In the genomic region with DNA sequence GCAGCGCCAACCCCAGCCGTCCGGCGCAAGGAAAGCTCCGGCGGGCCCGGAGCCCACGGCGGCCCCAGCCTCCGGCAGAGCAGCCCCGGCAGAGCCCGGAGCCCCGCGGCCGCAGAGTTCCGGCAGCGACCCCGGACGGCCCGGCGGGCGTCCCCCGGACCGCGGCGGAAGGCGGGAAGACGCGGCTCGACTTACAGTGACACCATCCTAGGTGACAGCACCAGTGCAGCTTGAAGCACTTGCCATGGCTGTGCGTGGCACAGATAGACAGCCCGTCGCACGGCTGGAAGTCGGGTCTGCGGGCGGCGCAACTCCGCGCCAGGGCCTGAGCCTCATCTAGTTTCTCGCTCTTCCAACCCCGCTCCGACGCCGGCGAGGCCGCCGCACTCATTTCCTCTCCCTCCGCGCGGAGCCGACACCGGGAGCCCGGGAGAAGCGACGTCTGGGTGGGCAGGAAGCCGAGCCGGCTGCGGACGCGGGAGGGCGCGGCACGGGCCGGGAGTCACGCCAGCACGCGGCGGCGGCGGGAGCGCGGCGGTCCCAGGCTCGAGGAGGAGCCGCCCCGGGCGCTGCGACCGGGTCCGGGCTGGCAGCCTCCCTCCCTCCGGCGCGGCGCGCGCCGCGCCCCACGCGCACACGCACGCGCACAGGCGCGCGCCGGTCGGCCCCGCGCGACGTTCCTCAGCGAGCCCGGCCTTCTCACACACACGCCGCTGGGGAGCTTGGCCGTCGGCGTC, we compare ENCODE assay signal across 1 cellular context.
TF ChIP-seq lines count a peak whose summit lies in the region.

A gene with protein sequence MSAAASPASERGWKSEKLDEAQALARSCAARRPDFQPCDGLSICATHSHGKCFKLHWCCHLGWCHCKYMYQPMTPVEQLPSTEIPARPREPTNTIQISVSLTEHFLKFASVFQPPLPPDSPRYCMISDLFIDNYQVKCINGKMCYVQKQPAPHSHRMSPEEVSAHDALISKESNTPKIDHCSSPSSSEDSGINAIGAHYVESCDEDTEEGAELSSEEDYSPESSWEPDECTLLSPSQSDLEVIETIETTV (minus strand): TSS at position 628 of the 737 bp plus-strand sequence. CDS start 237 bp downstream, at position 391.

TF ChIP-seq in WTC11, 78 proteins besides CTCF, POLR2A, EP300 and RAD21 (continued from another document):
- TF ChIP-seq, protein P1, sequence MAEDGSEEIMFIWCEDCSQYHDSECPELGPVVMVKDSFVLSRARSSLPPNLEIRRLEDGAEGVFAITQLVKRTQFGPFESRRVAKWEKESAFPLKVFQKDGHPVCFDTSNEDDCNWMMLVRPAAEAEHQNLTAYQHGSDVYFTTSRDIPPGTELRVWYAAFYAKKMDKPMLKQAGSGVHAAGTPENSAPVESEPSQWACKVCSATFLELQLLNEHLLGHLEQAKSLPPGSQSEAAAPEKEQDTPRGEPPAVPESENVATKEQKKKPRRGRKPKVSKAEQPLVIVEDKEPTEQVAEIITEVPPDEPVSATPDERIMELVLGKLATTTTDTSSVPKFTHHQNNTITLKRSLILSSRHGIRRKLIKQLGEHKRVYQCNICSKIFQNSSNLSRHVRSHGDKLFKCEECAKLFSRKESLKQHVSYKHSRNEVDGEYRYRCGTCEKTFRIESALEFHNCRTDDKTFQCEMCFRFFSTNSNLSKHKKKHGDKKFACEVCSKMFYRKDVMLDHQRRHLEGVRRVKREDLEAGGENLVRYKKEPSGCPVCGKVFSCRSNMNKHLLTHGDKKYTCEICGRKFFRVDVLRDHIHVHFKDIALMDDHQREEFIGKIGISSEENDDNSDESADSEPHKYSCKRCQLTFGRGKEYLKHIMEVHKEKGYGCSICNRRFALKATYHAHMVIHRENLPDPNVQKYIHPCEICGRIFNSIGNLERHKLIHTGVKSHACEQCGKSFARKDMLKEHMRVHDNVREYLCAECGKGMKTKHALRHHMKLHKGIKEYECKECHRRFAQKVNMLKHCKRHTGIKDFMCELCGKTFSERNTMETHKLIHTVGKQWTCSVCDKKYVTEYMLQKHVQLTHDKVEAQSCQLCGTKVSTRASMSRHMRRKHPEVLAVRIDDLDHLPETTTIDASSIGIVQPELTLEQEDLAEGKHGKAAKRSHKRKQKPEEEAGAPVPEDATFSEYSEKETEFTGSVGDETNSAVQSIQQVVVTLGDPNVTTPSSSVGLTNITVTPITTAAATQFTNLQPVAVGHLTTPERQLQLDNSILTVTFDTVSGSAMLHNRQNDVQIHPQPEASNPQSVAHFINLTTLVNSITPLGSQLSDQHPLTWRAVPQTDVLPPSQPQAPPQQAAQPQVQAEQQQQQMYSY (CRISPR knock-in tag; IDR thresholded peaks at IDR 0.05), result peak; percentile 10; the same call in 1 of the 2 replicates
- TF ChIP-seq FOXP1 (CRISPR knock-in tag; IDR thresholded peaks at IDR 0.05; ENCODE audit: borderline replicate concordance), result peak; percentile 77
- peak; percentile 68; the same call in 1 of the 2 replicates for TF ChIP-seq MYBL2 (CRISPR knock-in tag; IDR thresholded peaks at IDR 0.05)
- TF ChIP-seq, protein P2, sequence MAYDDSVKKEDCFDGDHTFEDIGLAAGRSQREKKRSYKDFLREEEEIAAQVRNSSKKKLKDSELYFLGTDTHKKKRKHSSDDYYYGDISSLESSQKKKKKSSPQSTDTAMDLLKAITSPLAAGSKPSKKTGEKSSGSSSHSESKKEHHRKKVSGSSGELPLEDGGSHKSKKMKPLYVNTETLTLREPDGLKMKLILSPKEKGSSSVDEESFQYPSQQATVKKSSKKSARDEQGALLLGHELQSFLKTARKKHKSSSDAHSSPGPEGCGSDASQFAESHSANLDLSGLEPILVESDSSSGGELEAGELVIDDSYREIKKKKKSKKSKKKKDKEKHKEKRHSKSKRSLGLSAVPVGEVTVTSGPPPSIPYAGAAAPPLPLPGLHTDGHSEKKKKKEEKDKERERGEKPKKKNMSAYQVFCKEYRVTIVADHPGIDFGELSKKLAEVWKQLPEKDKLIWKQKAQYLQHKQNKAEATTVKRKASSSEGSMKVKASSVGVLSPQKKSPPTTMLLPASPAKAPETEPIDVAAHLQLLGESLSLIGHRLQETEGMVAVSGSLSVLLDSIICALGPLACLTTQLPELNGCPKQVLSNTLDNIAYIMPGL (CRISPR knock-in tag; IDR thresholded peaks at IDR 0.05), result peak; percentile 64; the same call in 1 of the 2 replicates
- 0 out of 2 replicates have a peak, but pooled peaks have one; percentile 25 for TF ChIP-seq NFE2L1 (CRISPR knock-in tag; IDR thresholded peaks at IDR 0.05)
- TF ChIP-seq GABPB1 (CRISPR knock-in tag; IDR thresholded peaks at IDR 0.05), result 0 out of 2 replicates have a peak, but pooled peaks have one; percentile 41
TF ChIP-seq in WTC11: peak in this region for 9.
